ENCODE assay signal across 7 cellular contexts in the genomic region with DNA sequence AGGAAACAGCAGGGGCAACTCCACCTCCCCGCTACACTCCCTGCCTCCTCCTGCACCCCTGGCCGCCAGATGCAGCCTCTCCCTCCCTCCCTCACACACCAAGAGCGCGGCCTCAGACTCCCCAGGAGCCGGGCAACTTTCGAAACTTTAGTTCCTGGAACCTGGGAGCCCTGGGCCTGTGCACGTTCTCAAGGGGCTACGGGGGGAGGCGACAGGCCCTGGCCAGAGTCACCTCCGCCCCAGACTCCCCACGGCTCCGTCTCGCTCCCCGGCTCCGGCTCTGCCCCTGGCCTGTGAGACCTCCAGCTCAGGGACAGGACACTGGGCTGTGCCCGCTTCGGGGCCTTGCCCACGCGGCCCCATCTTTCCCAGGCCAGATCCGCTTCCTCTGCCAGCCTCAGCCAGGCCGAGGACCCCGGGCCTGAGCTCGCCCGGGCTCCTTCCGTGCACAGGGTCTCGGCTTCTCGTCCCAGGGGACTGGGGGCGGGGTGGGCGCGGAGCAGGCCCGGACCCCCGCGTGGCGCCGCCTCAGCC. TPM values are rescaled to one million over a fixed set of nuclear protein-coding genes. Genes with fewer than 3 reads are reported as not detected.
DNase-seq lines count a peak whose midpoint lies in the region; ATAC-seq and TF ChIP-seq lines count a peak whose summit lies in the region.

No MANE protein-coding gene starts in this region.

- peaks cover 0 to 15% (median 4%) of the 10 kb centered on the region in 4 donors for H3K36me3 ChIP-seq in sigmoid colon

- peaks cover 44 to 77% (median 66%) of the 10 kb centered on the region in 3 donors for H3K27me3 ChIP-seq in sigmoid colon

- peaks cover 0 to 39% (median 36%) of the 10 kb centered on the region in 4 donors for H3K4me1 ChIP-seq in sigmoid colon

- peak overlapping the region; percentile 9 to 45 (median 36) for H3K4me3 ChIP-seq in sigmoid colon

- H3K27me3 Mint-ChIP-seq in osteocyte (ENCODE audit: unreplicated experiment), result no peaks in the 10 kb centered on the region

- peak overlapping the region in 1 of 4 donors; percentile 33 for H3K27ac ChIP-seq in sigmoid colon

- H3K4me1 Mint-ChIP-seq in osteocyte (ENCODE audit: unreplicated experiment), result peaks cover 2% of the 10 kb centered on the region

- no peak for TF ChIP-seq EP300 in sigmoid colon (IDR thresholded peaks at IDR 0.05)

- ATAC-seq in GM21423 (IDR thresholded peaks at IDR 0.05; ENCODE audit: unreplicated experiment) (peak; percentile 28), Right ventricle myocardium superior (ENCODE audit: poor library complexity) (peak; percentile 16), HG03565 (IDR thresholded peaks at IDR 0.05; ENCODE audit: unreplicated experiment) (no peak)

- H3K4me3 Mint-ChIP-seq in osteocyte (ENCODE audit: unreplicated experiment), result no peak overlapping the region

- intact Hi-C loops in Right ventricle myocardium superior (cut with DNase I), result no loop called here
- intact Hi-C loops in sigmoid colon (cut with DNase I), result no loop called here

- DNase-seq in NCI-H2171 treated with DMSO at 0.1 percent for 48 hours (lab: John Stamatoyannopoulos, UW) (peak; percentile 61), Right ventricle myocardium superior (peak; percentile 36), sigmoid colon (no peak), GM19238 (ENCODE audit: insufficient read length, low spot score) (no peak), osteocyte (ENCODE audit: extremely low spot score, unreplicated experiment) (no peak)

- peaks cover 2% of the 10 kb centered on the region for H3K36me3 Mint-ChIP-seq in osteocyte (ENCODE audit: unreplicated experiment)

- TF ChIP-seq POLR2A in sigmoid colon (IDR thresholded peaks at IDR 0.05), result no peak

- H3K9me3 ChIP-seq in sigmoid colon, result no peaks in the 10 kb centered on the region

- TF ChIP-seq CTCF in sigmoid colon (IDR thresholded peaks at IDR 0.05) (no peak), osteocyte (IDR thresholded peaks at IDR 0.05) (no peak)

- 4 to 10% methylated on average over 35 of the region's 35 CpGs for WGBS in sigmoid colon, 2 donors

- H3K27ac Mint-ChIP-seq in osteocyte (ENCODE audit: unreplicated experiment), result no peak overlapping the region

- H3K9me3 Mint-ChIP-seq in osteocyte (ENCODE audit: unreplicated experiment), result no peaks in the 10 kb centered on the region

RNA-seq across cellular contexts. Expression of gene AMN, which starts 5.5 kb away (rescaled TPM):
- total RNA-seq in Right ventricle myocardium superior (not detected), sigmoid colon (not detected), osteocyte (0.37 and 0.86 TPM in 2 replicates)
- 10 to 100 TPM; 42.0 to 78.1 (median 43.0) TPM for polyA plus RNA-seq in sigmoid colon

Comparison
In these comparisons a context has a peak if more than half of its experiments do, and no peak if none do; other contexts are left out.
1. DNase-seq: peak in NCI-H2171 treated with DMSO at 0.1 percent for 48 hours (single experiment) and Right ventricle myocardium superior (single experiment); none in sigmoid colon (single experiment), GM19238 (single experiment) and osteocyte (single experiment).